23 cellular contexts compared by ENCODE assay signal in genomic region chr7:81181066-81181465, GRCh38.
DNase-seq lines count a peak whose midpoint lies in the region; ATAC-seq and TF ChIP-seq lines count a peak whose summit lies in the region.
"Had no signal": no experiment of that assay in that cellular context is flagged by ENCODE, and none has a peak within 500 bp of the region (broad histone marks: within the 10 kb centered on the region; RNA-seq: fewer than 3 reads in every experiment).

No MANE protein-coding gene starts in this region.

- no peaks in the 10 kb centered on the region for H3K79me2 ChIP-seq in mammary epithelial cell (ENCODE audit: insufficient read depth, low read length)

- no peak overlapping the region for H3K9ac ChIP-seq in mammary epithelial cell (ENCODE audit: insufficient read depth, low read length)
- H3K9ac ChIP-seq: BLaER1 had no signal

- peak overlapping the region; percentile 6 for H2AFZ ChIP-seq in mammary epithelial cell (ENCODE audit: low read depth, low read length)

- intact Hi-C loops in mammary epithelial cell (cut with micrococcal nuclease), result no loop called here
- intact Hi-C loops in breast epithelium (cut with DNase I; ENCODE audit: low total_unique reads), result no loop called here

- no peaks in the 10 kb centered on the region for H4K20me1 ChIP-seq in mammary epithelial cell (ENCODE audit: insufficient read depth, low read length)
- H4K20me1 ChIP-seq: BLaER1 had no signal

- no TSS peak for BruUV-seq in mammary epithelial cell (replicated peaks; lab: Mats Ljungman, UMichigan)

- no peaks in the 10 kb centered on the region for H3K27me3 ChIP-seq in mammary epithelial cell (ENCODE audit: insufficient read depth, low read length)
- no peaks in the 10 kb centered on the region for H3K27me3 ChIP-seq in breast epithelium
- H3K27me3 ChIP-seq: BE2C, BLaER1 had no signal

- H3K9me3 ChIP-seq in mammary epithelial cell (replicated peaks; ENCODE audit: insufficient read depth, low read length) (peaks cover 2% of the 10 kb centered on the region), breast epithelium (no peaks in the 10 kb centered on the region)
- H3K9me3 ChIP-seq: BE2C, BLaER1 had no signal

- no peaks in the 10 kb centered on the region for H3K36me3 ChIP-seq in mammary epithelial cell (ENCODE audit: insufficient read depth, low read length)
- H3K36me3 ChIP-seq in breast epithelium, result no peaks in the 10 kb centered on the region
- H3K36me3 ChIP-seq: BE2C, BLaER1 had no signal

- H3K4me1 ChIP-seq in mammary epithelial cell (ENCODE audit: insufficient read depth, low read length) (no peaks in the 10 kb centered on the region), breast epithelium (no peaks in the 10 kb centered on the region)
- H3K4me1 ChIP-seq: A549, BE2C, BLaER1 had no signal

- H3K4me3 ChIP-seq in mammary epithelial cell (replicated peaks in 1 of 3; ENCODE audit: insufficient read depth in 1 of 3, low read depth in 2 of 3, low read length in 3 of 3), result no peak overlapping the region
- H3K4me3 ChIP-seq in breast epithelium, result no peak overlapping the region
- H3K4me3 ChIP-seq: A549, BLaER1 had no signal

- ATAC-seq in activated CD8-positive, alpha-beta memory T cell treated with anti-CD3 and anti-CD28 coated beads, Interleukin-2, amount 10 ng/mL, durations not matched to agents 7 days and 5 days, result no peak
- ATAC-seq: A549 had no signal

- no peak overlapping the region for H3K4me3 Mint-ChIP-seq in activated CD8-positive, alpha-beta memory T cell treated with anti-CD3 and anti-CD28 coated beads, Interleukin-2, amount 10 ng/mL, durations not matched to agents 7 days and 5 days
- H3K4me3 Mint-ChIP-seq: CD14-positive monocyte; CD4-positive, alpha-beta memory T cell; CD4-positive, CD25-positive, alpha-beta regulatory T cell; CD8-positive, alpha-beta memory T cell had no signal

- H3K27ac Mint-ChIP-seq in activated CD8-positive, alpha-beta memory T cell treated with anti-CD3 and anti-CD28 coated beads, Interleukin-2, amount 10 ng/mL, durations not matched to agents 7 days and 5 days, result no peak overlapping the region
- H3K27ac Mint-ChIP-seq: CD14-positive monocyte; CD4-positive, CD25-positive, alpha-beta regulatory T cell; CD8-positive, alpha-beta memory T cell had no signal

- in situ Hi-C loops in mammary epithelial cell (cut with MboI; ENCODE audit: low sequenced_read_pairs in 2 of 2), result no loop called here

- CTCF ChIA-PET in mammary epithelial cell (lab: Charles Lee; ENCODE audit: low non-redundant PET), result no interaction called here
- CTCF ChIA-PET in activated CD8-positive, alpha-beta memory T cell treated with anti-CD3 and anti-CD28 coated beads, Interleukin-2, amount 10 ng/mL, durations not matched to agents 7 days and 5 days (lab: Charles Lee), result no interaction called here

- DNase-seq in mammary epithelial cell, result no peak
- DNase-seq in breast epithelium (ENCODE audit: low spot score in 2 of 2), result no peak
- DNase-seq in M059J (ENCODE audit: low read depth), result peak; percentile 60
- peak; percentile 65 for DNase-seq in foreskin melanocyte
- no peak for DNase-seq in GM19240 (ENCODE audit: insufficient read length, low spot score)
- no peak for DNase-seq in NCI-H345 (lab: John Stamatoyannopoulos, UW)
- no peak for DNase-seq in activated CD8-positive, alpha-beta memory T cell treated with anti-CD3 and anti-CD28 coated beads, Interleukin-2, amount 10 ng/mL, durations not matched to agents 7 days and 5 days
- DNase-seq: BE2C; C1 segment of cervical spinal cord; CD4-positive, alpha-beta memory T cell; CD4-positive, CD25-positive, alpha-beta regulatory T cell; CD8-positive, alpha-beta memory T cell; COR-L47; DMS 273 treated with DMSO at 0.1 percent for 48 hours; DMS153; DMS53; DMS79; DND-41; GF-D8 had no signal

- peaks cover 5% of the 10 kb centered on the region for H3K9me3 Mint-ChIP-seq in activated CD8-positive, alpha-beta memory T cell treated with anti-CD3 and anti-CD28 coated beads, Interleukin-2, amount 10 ng/mL, durations not matched to agents 7 days and 5 days (ENCODE audit: low read depth)

- H3K27ac ChIP-seq in mammary epithelial cell (ENCODE audit: insufficient read depth, low read depth, low read length) (no peak overlapping the region), breast epithelium (no peak overlapping the region)
- H3K27ac ChIP-seq: 22Rv1, A549, BLaER1 had no signal

- dilution Hi-C loops in mammary epithelial cell (cut with HindIII; ENCODE audit: low sequenced_read_pairs), result no loop called here

- H3K27me3 Mint-ChIP-seq in activated CD8-positive, alpha-beta memory T cell treated with anti-CD3 and anti-CD28 coated beads, Interleukin-2, amount 10 ng/mL, durations not matched to agents 7 days and 5 days, result no peaks in the 10 kb centered on the region
- H3K27me3 Mint-ChIP-seq: CD4-positive, alpha-beta memory T cell; CD4-positive, CD25-positive, alpha-beta regulatory T cell had no signal

- no peaks in the 10 kb centered on the region for H3K4me1 Mint-ChIP-seq in activated CD8-positive, alpha-beta memory T cell treated with anti-CD3 and anti-CD28 coated beads, Interleukin-2, amount 10 ng/mL, durations not matched to agents 7 days and 5 days
- H3K4me1 Mint-ChIP-seq: CD14-positive monocyte; CD4-positive, alpha-beta memory T cell; CD4-positive, CD25-positive, alpha-beta regulatory T cell; CD8-positive, alpha-beta memory T cell had no signal

- H3K4me2 ChIP-seq in mammary epithelial cell (ENCODE audit: insufficient read depth, low read depth, low read length), result no peak overlapping the region
- H3K4me2 ChIP-seq: A549, BLaER1 had no signal

- no peak for TF ChIP-seq POLR2A in breast epithelium (IDR thresholded peaks at IDR 0.05)

- TF ChIP-seq CTCF in mammary epithelial cell (conservative IDR thresholded peaks at IDR 0.05 in 1 of 2, IDR thresholded peaks at IDR 0.05 in 1 of 2; ENCODE audit: extremely low read depth in 1 of 2, insufficient read depth in 1 of 2, low read depth in 1 of 2, low read length in 2 of 2) (no peak), breast epithelium (IDR thresholded peaks at IDR 0.05) (no peak)

- H3K36me3 Mint-ChIP-seq in activated CD8-positive, alpha-beta memory T cell treated with anti-CD3 and anti-CD28 coated beads, Interleukin-2, amount 10 ng/mL, durations not matched to agents 7 days and 5 days, result no peaks in the 10 kb centered on the region
- H3K36me3 Mint-ChIP-seq: CD14-positive monocyte; CD4-positive, alpha-beta memory T cell; CD4-positive, CD25-positive, alpha-beta regulatory T cell; CD8-positive, alpha-beta memory T cell had no signal

Comparison
In these comparisons a context has a peak if more than half of its experiments do, and no peak if none do; other contexts are left out.
1. DNase-seq: peak in M059J (single experiment) and foreskin melanocyte (single experiment); none in mammary epithelial cell (single experiment), breast epithelium (0 of 2), GM19240 (single experiment), NCI-H345 (single experiment) and activated CD8-positive, alpha-beta memory T cell treated with anti-CD3 and anti-CD28 coated beads, Interleukin-2, amount 10 ng/mL, durations not matched to agents 7 days and 5 days (single experiment).